In genomic region chr7:70619659-70620058, GRCh38 we compare ENCODE assay signal across 1 cellular context.
TF ChIP-seq lines count a peak whose summit lies in the region.

No MANE protein-coding gene starts in this region.

TF ChIP-seq in neural cell, 6 proteins besides CTCF, POLR2A, EP300 and RAD21 (continued from another document):
- no peak for TF ChIP-seq REST (IDR thresholded peaks at IDR 0.05; ENCODE audit: borderline replicate concordance)
- TF ChIP-seq SMC3 (conservative IDR thresholded peaks at IDR 0.05; ENCODE audit: poor library complexity), result no peak
